In the genomic region with DNA sequence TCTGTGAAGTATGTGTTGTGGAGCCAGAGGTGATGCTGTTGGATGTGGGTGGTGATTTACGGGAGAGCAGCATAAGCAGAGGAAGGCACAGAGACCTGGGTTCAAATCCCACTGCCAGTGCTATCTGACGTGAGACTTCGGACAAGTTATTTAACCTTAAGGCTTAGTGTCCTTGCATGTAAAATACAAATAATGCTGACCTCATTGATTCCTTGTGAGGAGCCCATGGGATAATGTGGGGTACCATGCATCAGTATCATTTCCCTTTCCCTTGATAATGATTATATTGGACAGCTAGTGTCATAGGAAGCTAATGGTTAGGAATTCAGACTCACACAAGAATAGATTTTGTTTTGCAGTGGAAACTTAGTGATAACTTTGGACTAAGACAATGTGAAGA, we compare ENCODE assay signal across 23 cellular contexts.
"Had no signal": no experiment of that assay in that cellular context is flagged by ENCODE, and none has a peak within 500 bp of the region (broad histone marks: within the 10 kb centered on the region; RNA-seq: fewer than 3 reads in every experiment).

No MANE protein-coding gene starts in this region.

- H3K4me1 ChIP-seq: colonic mucosa, gastrocnemius medialis had no signal

- H3K9me3 ChIP-seq: colonic mucosa, esophagus squamous epithelium, gastrocnemius medialis, heart right ventricle, left lung, lower lobe of right lung, mucosa of descending colon had no signal

- H3K4me3 ChIP-seq: colonic mucosa, esophagus squamous epithelium, gastrocnemius medialis, heart right ventricle, left lung, lower lobe of right lung, mucosa of descending colon had no signal

- ATAC-seq: effector memory CD8-positive, alpha-beta T cell; esophagus mucosa; gastrocnemius medialis; heart right ventricle; left cardiac atrium; left lung; left ventricle myocardium superior; lower lobe of right lung; mucosa of descending colon had no signal

- DNase-seq: colonic mucosa; cortex of kidney; effector CD8-positive, alpha-beta T cell; effector memory CD8-positive, alpha-beta T cell; endodermal cell; erythroblast; esophagus squamous epithelium; foreskin fibroblast; foreskin melanocyte; gastrocnemius medialis; glutamatergic neuron; head of caudate nucleus; heart right ventricle; hippocampal formation; left cardiac atrium; left lung; left ventricle myocardium superior; lower lobe of right lung; mesenchymal stem cell; mucosa of descending colon had no signal

- H3K36me3 ChIP-seq: colonic mucosa, esophagus squamous epithelium, gastrocnemius medialis, heart right ventricle, left lung, lower lobe of right lung had no signal

- FAIRE-seq: keratinocyte had no signal

- H3K27ac ChIP-seq: colonic mucosa, epithelial cell of prostate, esophagus squamous epithelium, gastrocnemius medialis, heart right ventricle, left lung, lower lobe of right lung had no signal

- H3K27me3 ChIP-seq: colonic mucosa, esophagus squamous epithelium, gastrocnemius medialis, heart right ventricle, left lung had no signal
